ENCODE assay signal across 1 cellular context in genomic region chr20:63100926-63101699, GRCh38.
TF ChIP-seq lines count a peak whose summit lies in the region.

No MANE protein-coding gene starts in this region.

TF ChIP-seq in HEK293, 187 proteins besides CTCF, POLR2A, EP300 and RAD21 (continued from another document):
- TF ChIP-seq ZBTB17 (tag by site-specific recombination; IDR thresholded peaks at IDR 0.05) (peak; percentile 60; the same call in 1 of the 2 replicates), ZNF433 (tag by site-specific recombination; IDR thresholded peaks at IDR 0.05; ENCODE audit: low read depth) (no peak), ZNF585B (tag by site-specific recombination; IDR thresholded peaks at IDR 0.05) (no peak), YY2 (tag by site-specific recombination; IDR thresholded peaks at IDR 0.05) (no peak), ZNF426 (tag by site-specific recombination; IDR thresholded peaks at IDR 0.05) (no peak), ZNF350 (tag by site-specific recombination; IDR thresholded peaks at IDR 0.05) (no peak), ZNF701 (tag by site-specific recombination; IDR thresholded peaks at IDR 0.05) (no peak), ZNF169 (tag by site-specific recombination; IDR thresholded peaks at IDR 0.05) (0 out of 2 replicates have a peak, but pooled peaks have one; percentile 17), ZNF18 (tag by site-specific recombination; IDR thresholded peaks at IDR 0.05) (no peak), ZNF324 (tag by site-specific recombination; IDR thresholded peaks at IDR 0.05) (no peak), ZBTB1 (tag by site-specific recombination; IDR thresholded peaks at IDR 0.05) (no peak), ZNF501 (tag by site-specific recombination; IDR thresholded peaks at IDR 0.05) (no peak), ZNF394 (tag by site-specific recombination; IDR thresholded peaks at IDR 0.05; ENCODE audit: borderline replicate concordance) (no peak), ZNF548 (tag by site-specific recombination; IDR thresholded peaks at IDR 0.05) (no peak), ZNF121 (tag by site-specific recombination; IDR thresholded peaks at IDR 0.05) (no peak), ZBTB44 (tag by site-specific recombination; IDR thresholded peaks at IDR 0.05) (no peak), PBX3 (CRISPR knock-in tag; IDR thresholded peaks at IDR 0.05) (no peak), ZNF777 (tag by site-specific recombination; IDR thresholded peaks at IDR 0.05; ENCODE audit: borderline replicate concordance) (no peak), GLIS1 (tag by site-specific recombination; IDR thresholded peaks at IDR 0.05) (no peak), ZNF138 (tag by site-specific recombination; IDR thresholded peaks at IDR 0.05; ENCODE audit: borderline replicate concordance) (no peak), ZNF76 (tag by site-specific recombination; IDR thresholded peaks at IDR 0.05; ENCODE audit: borderline replicate concordance, low read depth) (no peak), ZNF311 (tag by site-specific recombination; IDR thresholded peaks at IDR 0.05; ENCODE audit: borderline replicate concordance) (no peak), ZNF571 (tag by site-specific recombination; IDR thresholded peaks at IDR 0.05) (no peak), ZBTB6 (tag by site-specific recombination; IDR thresholded peaks at IDR 0.05) (no peak), ZNF596 (tag by site-specific recombination; IDR thresholded peaks at IDR 0.05) (peak; percentile 94), ZIC2 (tag by site-specific recombination; IDR thresholded peaks at IDR 0.05) (peak; percentile 55), ZNF518A (tag by site-specific recombination; conservative IDR thresholded peaks at IDR 0.05; ENCODE audit: low read depth) (no peak), ZBTB20 (tag by site-specific recombination; IDR thresholded peaks at IDR 0.05) (peak; percentile 39; the same call in 1 of the 2 replicates), ZNF48 (tag by site-specific recombination; IDR thresholded peaks at IDR 0.05) (no peak), KLF10 (tag by site-specific recombination; IDR thresholded peaks at IDR 0.05) (no peak), ZSCAN4 (tag by site-specific recombination; IDR thresholded peaks at IDR 0.05) (no peak), ZFP69B (tag by site-specific recombination; IDR thresholded peaks at IDR 0.05) (no peak), ZNF341 (tag by site-specific recombination; IDR thresholded peaks at IDR 0.05; ENCODE audit: low read depth) (no peak), REPIN1 (tag by site-specific recombination; IDR thresholded peaks at IDR 0.05; ENCODE audit: low read depth) (no peak), ZSCAN16 (tag by site-specific recombination; IDR thresholded peaks at IDR 0.05) (no peak), ZNF660 (tag by site-specific recombination; IDR thresholded peaks at IDR 0.05) (no peak), ZNF521 (tag by site-specific recombination; IDR thresholded peaks at IDR 0.05) (no peak), ZNF514 (tag by site-specific recombination; IDR thresholded peaks at IDR 0.05) (no peak), ZNF747 (tag by site-specific recombination; IDR thresholded peaks at IDR 0.05) (no peak), OVOL3 (tag by site-specific recombination; IDR thresholded peaks at IDR 0.05) (no peak), KLF8 (tag by site-specific recombination; IDR thresholded peaks at IDR 0.05) (no peak)
